Comparison of ENCODE assay signal across 8 cellular contexts in the genomic region with DNA sequence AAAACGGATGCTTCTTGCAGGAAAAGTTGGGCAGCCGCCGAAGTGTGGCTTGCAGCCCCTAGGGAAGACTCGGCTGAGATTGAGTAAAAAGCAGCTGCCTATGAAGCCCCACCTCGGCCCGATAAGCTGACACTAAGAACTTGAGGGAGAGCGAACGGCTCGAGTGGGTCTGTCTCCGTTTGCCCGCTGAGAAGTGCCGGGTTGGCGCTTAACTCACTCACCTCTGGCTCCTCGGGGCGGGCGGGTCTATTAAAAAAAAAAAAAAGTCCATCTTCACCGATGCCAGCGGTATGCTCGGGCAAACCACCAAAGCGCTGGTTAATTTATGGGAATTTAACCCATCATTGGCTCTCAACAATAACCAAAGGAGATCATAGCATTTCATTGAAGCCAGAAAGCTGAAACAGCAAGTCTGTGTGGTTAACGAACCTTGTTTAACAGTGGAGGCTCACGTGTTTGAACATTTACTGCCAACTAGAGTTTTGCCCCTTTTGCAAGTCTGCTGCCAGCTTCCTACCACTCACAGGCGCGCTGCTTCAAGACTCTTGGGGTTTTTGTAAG. TPM values are rescaled to one million over a fixed set of nuclear protein-coding genes. Genes with fewer than 3 reads are reported as not detected.
A peak's percentile ranks its signal among the peaks of the same experiment; 100 is the strongest.
DNase-seq lines count a peak whose midpoint lies in the region; ATAC-seq and TF ChIP-seq lines count a peak whose summit lies in the region.

No MANE protein-coding gene starts in this region.

- H3K27ac ChIP-seq in HUES64 (ENCODE audit: low read depth, low read length) = no peak overlapping the region

- TF ChIP-seq CTCF in cardiac fibroblast (IDR thresholded peaks at IDR 0.05; ENCODE audit: low read depth, low read length) (no peak), kidney epithelial cell (IDR thresholded peaks at IDR 0.05; ENCODE audit: insufficient read depth, low read length, poor library complexity, severe bottlenecking) (no peak)

- H3K4me3 ChIP-seq in HUES64 (ENCODE audit: low read length) = peak overlapping the region; percentile 97
- H3K4me3 ChIP-seq in cardiac fibroblast (replicated peaks in 1 of 2; ENCODE audit: low read depth in 2 of 2, low read length in 2 of 2) = peak overlapping the region; percentile 73 to 82
- H3K4me3 ChIP-seq in kidney epithelial cell (ENCODE audit: low read depth, low read length) = peak overlapping the region; percentile 86

- DNase-seq in DMS 273 (lab: John Stamatoyannopoulos, UW; ENCODE audit: unreplicated experiment) (peak; percentile 82), T-helper 22 cell (ENCODE audit: low read depth) (peak; percentile 21), cardiac fibroblast (ENCODE audit: low read depth in 2 of 2) (peak; percentile 39 to 49), kidney epithelial cell (ENCODE audit: low read depth) (no peak), NCI-H2029 (lab: John Stamatoyannopoulos, UW) (no peak)
- DNase-seq in stimulated activated CD4-positive, alpha-beta T cell treated with anti-CD3 and anti-CD28 coated beads, Interleukin-15, amount 100 ng/mL, for 24 hours = peak; percentile 50

- under 1% methylated on average over 24 of the region's 24 CpGs for WGBS in HUES64

- H3K9me3 ChIP-seq in HUES64 (ENCODE audit: insufficient read depth, low read depth, low read length) = no peaks in the 10 kb centered on the region

- H3K9ac ChIP-seq in HUES64 (ENCODE audit: low read depth, low read length) = peak overlapping the region; percentile 94

- no peak for ATAC-seq in HG02610 (IDR thresholded peaks at IDR 0.05; ENCODE audit: unreplicated experiment)

- H3K4me1 ChIP-seq in HUES64 (ENCODE audit: insufficient read depth, low read length) = peaks cover 14% of the 10 kb centered on the region

- H3K27me3 ChIP-seq in HUES64 (ENCODE audit: insufficient read depth, low read length) (no peaks in the 10 kb centered on the region), kidney epithelial cell (ENCODE audit: control insufficient read depth, insufficient read depth, low read length) (no peaks in the 10 kb centered on the region)

- H3K36me3 ChIP-seq in HUES64 (ENCODE audit: insufficient read depth, low read length) (no peaks in the 10 kb centered on the region), kidney epithelial cell (ENCODE audit: control insufficient read depth, insufficient read depth, low read length) (no peaks in the 10 kb centered on the region)

RNA-seq across cellular contexts. Expression of a gene that starts 1.0 kb away (rescaled TPM):
- 7.4 TPM for polyA plus RNA-seq in HUES64 (2013, experiment 1 of 2)
- polyA plus RNA-seq in HUES64 (2013, experiment 2 of 2) = 6.3 TPM
- total RNA-seq in kidney epithelial cell = 9.0 and 28.8 TPM in 2 replicates

RNA-seq across cellular contexts. Expression of a gene that starts 55.5 kb away (rescaled TPM):
- 90.1 TPM for polyA plus RNA-seq in HUES64 (2013, experiment 1 of 2)
- polyA plus RNA-seq in HUES64 (2013, experiment 2 of 2) = 78.6 TPM
- total RNA-seq in kidney epithelial cell = 32.3 and 32.8 TPM in 2 replicates

RNA-seq across cellular contexts. Expression of a gene that starts 55.6 kb away (rescaled TPM):
- polyA plus RNA-seq in HUES64 (2013, experiment 1 of 2) = 115 TPM
- polyA plus RNA-seq in HUES64 (2013, experiment 2 of 2) = 120 TPM
- 136 and 145 TPM in 2 replicates for total RNA-seq in kidney epithelial cell

Comparison
In these comparisons a context has a peak if more than half of its experiments do, and no peak if none do; other contexts are left out.
1. DNase-seq: peak in DMS 273 (single experiment), T-helper 22 cell (single experiment), cardiac fibroblast (2 of 2) and stimulated activated CD4-positive, alpha-beta T cell treated with anti-CD3 and anti-CD28 coated beads, Interleukin-15, amount 100 ng/mL, for 24 hours (single experiment); none in kidney epithelial cell (single experiment) and NCI-H2029 (single experiment).
2. Peak in every context shown above with its lines, with median percentiles within 50 percentile points of each other: H3K4me3 ChIP-seq.